14 cellular contexts compared by ENCODE assay signal in the genomic region with DNA sequence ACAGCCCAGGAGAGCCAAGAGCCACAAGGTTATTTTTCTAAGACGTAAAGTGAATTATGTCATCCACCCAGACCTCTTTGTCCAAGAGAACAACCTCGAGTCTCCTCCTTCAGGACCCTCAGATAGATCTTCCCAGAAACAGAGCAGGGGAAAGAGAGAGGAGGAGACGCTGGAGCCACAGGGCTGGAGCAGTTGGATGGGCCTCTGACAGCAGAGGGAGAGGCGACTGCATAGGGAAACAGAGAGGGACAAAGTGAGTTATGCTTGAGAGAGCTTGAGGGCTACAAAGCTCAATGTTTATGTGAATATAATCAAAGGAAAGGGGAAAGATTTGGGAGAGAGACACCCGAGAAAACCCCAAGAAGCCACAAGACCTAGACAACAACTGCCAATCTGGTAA.
A peak's percentile ranks its signal among the peaks of the same experiment; 100 is the strongest.
DNase-seq lines count a peak whose midpoint lies in the region; ATAC-seq and TF ChIP-seq lines count a peak whose summit lies in the region.
"Had no signal": no experiment of that assay in that cellular context is flagged by ENCODE, and none has a peak within 500 bp of the region (broad histone marks: within the 10 kb centered on the region; RNA-seq: fewer than 3 reads in every experiment).

No MANE protein-coding gene starts in this region.

- no peak overlapping the region for H3K4me3 ChIP-seq in heart right ventricle
- H3K4me3 ChIP-seq: GM23338 had no signal

- peak in 3 of 8 donors; percentile 15 to 51 (median 36) for ATAC-seq in heart right ventricle
- ATAC-seq in GM21576 (IDR thresholded peaks at IDR 0.05; ENCODE audit: unreplicated experiment) = no peak
- ATAC-seq: GM23338, PC-3 had no signal

- no peaks in the 10 kb centered on the region for H3K27me3 ChIP-seq in heart right ventricle

- DNase-seq in HFFc6 (no peak), heart right ventricle (no peak), osteocyte (ENCODE audit: extremely low spot score, unreplicated experiment) (no peak), T-helper 2 cell (no peak), hippocampal formation (lab: John Stamatoyannopoulos, UW) (no peak)
- DNase-seq: AML-193, Caco-2, KBM-7, NCI-H1092, NCI-H1694, PC-3 had no signal

- H3K4me3 Mint-ChIP-seq in HFFc6 (no peak overlapping the region), osteocyte (ENCODE audit: unreplicated experiment) (no peak overlapping the region)
- H3K4me3 Mint-ChIP-seq in dendritic cell treated with granulocyte-macrophage colony-stimulating factor and Interleukin-4, amounts not matched to agents 40 ng/mL and 50 ng/mL, for 4 days = no peak overlapping the region
- H3K4me3 Mint-ChIP-seq: GM23338 had no signal

- H3K27me3 Mint-ChIP-seq in HFFc6 (ENCODE audit: insufficient read depth) (peaks cover 1% of the 10 kb centered on the region), osteocyte (ENCODE audit: unreplicated experiment) (no peaks in the 10 kb centered on the region)
- peaks cover 3% of the 10 kb centered on the region for H3K27me3 Mint-ChIP-seq in dendritic cell treated with granulocyte-macrophage colony-stimulating factor and Interleukin-4, amounts not matched to agents 40 ng/mL and 50 ng/mL, for 4 days

- H3K27ac Mint-ChIP-seq in HFFc6 (0 out of 2 replicates have a peak overlapping the region, but pooled peaks have one; percentile 27), osteocyte (ENCODE audit: unreplicated experiment) (peak overlapping the region; percentile 50)
- H3K27ac Mint-ChIP-seq in dendritic cell treated with granulocyte-macrophage colony-stimulating factor and Interleukin-4, amounts not matched to agents 40 ng/mL and 50 ng/mL, for 4 days = peak overlapping the region; percentile 54
- H3K27ac Mint-ChIP-seq: GM23338 had no signal

- 72 to 81% methylated on average over 5 of the region's 5 CpGs for WGBS in heart right ventricle, 2 donors

- 0 out of 2 replicates have a peak, but pooled peaks cover 5% of the 10 kb centered on the region for H3K4me1 Mint-ChIP-seq in HFFc6 (ENCODE audit: low read depth)
- H3K4me1 Mint-ChIP-seq in dendritic cell treated with granulocyte-macrophage colony-stimulating factor and Interleukin-4, amounts not matched to agents 40 ng/mL and 50 ng/mL, for 4 days (ENCODE audit: low read depth) = peaks cover 53% of the 10 kb centered on the region
- H3K4me1 Mint-ChIP-seq in osteocyte (ENCODE audit: unreplicated experiment) = peaks cover 2% of the 10 kb centered on the region
- H3K4me1 Mint-ChIP-seq: GM23338 had no signal

- H3K27ac ChIP-seq in heart right ventricle = peak overlapping the region in 7 of 10 donors; percentile 3 to 52 (median 31)

- no peaks in the 10 kb centered on the region for H3K36me3 ChIP-seq in heart right ventricle

- peaks cover 0 to 25% (median 7%) of the 10 kb centered on the region in 9 donors for H3K4me1 ChIP-seq in heart right ventricle
- H3K4me1 ChIP-seq: Caco-2 had no signal

- peaks cover 0 to 11% (median 0%) of the 10 kb centered on the region in 11 donors for H3K9me3 ChIP-seq in heart right ventricle
- H3K9me3 ChIP-seq: Caco-2 had no signal

- intact Hi-C loops in dendritic cell treated with granulocyte-macrophage colony-stimulating factor and Interleukin-4, amounts not matched to agents 40 ng/mL and 50 ng/mL, for 4 days (cut with micrococcal nuclease) = no loop called here
- intact Hi-C loops in heart right ventricle (cut with DNase I) = no loop called here

- H3K36me3 Mint-ChIP-seq in HFFc6 (ENCODE audit: low read depth) = peaks cover 56% of the 10 kb centered on the region
- no peaks in the 10 kb centered on the region for H3K36me3 Mint-ChIP-seq in dendritic cell treated with granulocyte-macrophage colony-stimulating factor and Interleukin-4, amounts not matched to agents 40 ng/mL and 50 ng/mL, for 4 days (ENCODE audit: low read depth)
- peaks cover 51% of the 10 kb centered on the region for H3K36me3 Mint-ChIP-seq in osteocyte (ENCODE audit: unreplicated experiment)

- TF ChIP-seq CTCF in HFFc6 (IDR thresholded peaks at IDR 0.05) = no peak
- no peak for TF ChIP-seq CTCF in heart right ventricle (IDR thresholded peaks at IDR 0.05)
- TF ChIP-seq CTCF in osteocyte (IDR thresholded peaks at IDR 0.05) = no peak

- H3K9me3 Mint-ChIP-seq in HFFc6 (no peaks in the 10 kb centered on the region), osteocyte (ENCODE audit: unreplicated experiment) (peaks cover 9% of the 10 kb centered on the region)
- no peaks in the 10 kb centered on the region for H3K9me3 Mint-ChIP-seq in dendritic cell treated with granulocyte-macrophage colony-stimulating factor and Interleukin-4, amounts not matched to agents 40 ng/mL and 50 ng/mL, for 4 days
